9 cellular contexts compared by ENCODE assay signal in the genomic region with DNA sequence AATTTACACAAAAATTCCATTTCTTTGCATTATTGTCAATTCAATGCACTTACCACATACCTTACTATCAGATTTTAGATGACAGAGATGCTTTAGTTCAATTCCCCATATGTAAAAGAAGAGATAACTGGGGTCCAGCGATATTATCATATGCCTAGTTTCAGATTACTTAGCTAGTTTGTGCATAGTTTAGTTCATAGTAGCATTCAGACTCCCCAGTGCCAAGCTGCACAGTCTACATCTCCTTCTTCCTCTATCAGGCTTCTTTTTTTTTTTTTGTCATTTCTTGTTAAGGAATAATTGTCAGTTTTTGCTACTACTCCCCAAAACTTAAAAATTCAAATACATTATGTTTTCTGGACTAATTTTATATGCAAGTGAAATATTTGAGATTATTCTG.
"Had no signal": no experiment of that assay in that cellular context is flagged by ENCODE, and none has a peak within 500 bp of the region (broad histone marks: within the 10 kb centered on the region; RNA-seq: fewer than 3 reads in every experiment).

No MANE protein-coding gene starts in this region.

- FAIRE-seq: HTR-8/SVneo had no signal

- H3K27ac Mint-ChIP-seq: HFFc6 had no signal

- H3K36me3 ChIP-seq: HAP-1 had no signal

- ATAC-seq: HCT116 had no signal

- H3K9me3 Mint-ChIP-seq: HFFc6 had no signal

- H3K9ac ChIP-seq: GM23248 had no signal

- H3K4me3 ChIP-seq: GM23248, HAP-1 had no signal

- H2AFZ ChIP-seq: GM23248 had no signal

- H3K4me3 Mint-ChIP-seq: HFFc6 had no signal

- H3K9me3 ChIP-seq: HAP-1 had no signal

- DNase-seq: GM23248, GOT3, H7, HFFc6, IMR-90, KBM-7 had no signal
